13 cellular contexts compared by ENCODE assay signal in the genomic region with DNA sequence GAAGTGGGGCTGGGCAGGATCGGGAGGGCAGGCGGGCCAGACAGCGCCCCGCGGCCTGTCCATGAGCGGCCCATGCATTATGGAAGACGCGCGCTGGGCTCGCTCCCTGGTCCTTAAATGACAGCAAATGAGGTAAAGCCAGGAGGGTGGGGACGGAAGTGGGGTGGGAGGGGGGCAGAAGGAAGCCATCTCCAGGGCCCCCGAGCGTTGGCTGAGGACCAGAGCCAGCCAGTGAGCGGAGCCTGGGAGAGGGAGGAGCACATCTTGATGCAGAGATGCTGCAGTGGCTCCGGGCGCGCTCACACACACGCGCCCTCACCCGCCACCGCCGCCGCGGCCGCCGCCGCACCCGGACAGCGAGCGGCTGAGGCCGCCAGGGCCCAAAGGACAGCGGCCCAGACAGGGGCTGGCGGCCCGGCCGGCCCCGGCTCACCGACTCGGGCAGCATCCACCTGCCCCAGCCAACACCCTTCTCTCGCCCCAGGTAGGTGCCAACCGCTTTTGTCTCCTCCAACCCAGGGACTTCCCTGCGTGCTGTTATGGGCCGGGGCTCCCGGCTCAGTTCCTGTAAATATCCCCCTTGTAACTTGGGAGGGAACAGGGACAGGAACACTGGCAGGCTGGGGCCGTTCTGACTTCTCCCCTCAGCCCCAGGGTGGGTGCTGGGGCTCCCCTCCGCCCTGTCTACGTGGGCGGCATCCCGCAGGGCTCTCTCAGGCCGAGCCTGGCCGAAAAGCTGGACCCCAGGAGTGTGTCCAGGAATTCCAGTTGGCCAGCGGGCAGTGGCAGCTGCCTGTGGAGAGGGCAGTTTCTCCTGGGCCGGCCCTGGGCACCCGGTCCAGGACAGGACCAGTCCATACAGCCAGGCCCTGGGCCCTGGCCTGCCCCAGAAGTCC. TPM values are rescaled to one million over a fixed set of nuclear protein-coding genes. Genes with fewer than 3 reads are reported as not detected.
DNase-seq lines count a peak whose midpoint lies in the region; ATAC-seq, FAIRE-seq and TF ChIP-seq lines count a peak whose summit lies in the region.
"Had no signal": no experiment of that assay in that cellular context is flagged by ENCODE, and none has a peak within 500 bp of the region (broad histone marks: within the 10 kb centered on the region; RNA-seq: fewer than 3 reads in every experiment).

Gene CNTN2, plus strand, starts transcription at position 302 of the 896 bp plus-strand sequence. CDS start 9,974 bp downstream, outside the sequence.

- no peaks in the 10 kb centered on the region for H3K36me3 Mint-ChIP-seq in chondrocyte (ENCODE audit: low read depth)

- H3K36me3 ChIP-seq in BE2C, result no peaks in the 10 kb centered on the region
- H3K36me3 ChIP-seq in pancreas, result no peaks in the 10 kb centered on the region

- H3K27me3 ChIP-seq in BE2C (peaks cover 3% of the 10 kb centered on the region; the same call in 1 of the 2 replicates), layer of hippocampus (ENCODE audit: control insufficient read depth, insufficient read depth, low read length) (no peaks in the 10 kb centered on the region), pancreas (no peaks in the 10 kb centered on the region)

- intact Hi-C loops in pancreas (cut with DNase I), result no loop called here

- peaks cover 73% of the 10 kb centered on the region for H3K27me3 Mint-ChIP-seq in chondrocyte (ENCODE audit: low read depth)

- TF ChIP-seq CTCF in BE2C (IDR thresholded peaks at IDR 0.05; ENCODE audit: low read depth, low read length) (no peak), chondrocyte (IDR thresholded peaks at IDR 0.05) (no peak), pancreas (IDR thresholded peaks at IDR 0.05) (no peak)

- no peaks in the 10 kb centered on the region for H3K4me1 Mint-ChIP-seq in chondrocyte (ENCODE audit: low read depth)

- 11 to 14% methylated on average over 51 to 53 of the region's 53 CpGs for WGBS in pancreas, 2 donors

- peaks cover 5% of the 10 kb centered on the region; the same call in 1 of the 2 replicates for H3K4me1 ChIP-seq in BE2C
- no peaks in the 10 kb centered on the region for H3K4me1 ChIP-seq in pancreas

- H3K9me3 Mint-ChIP-seq in chondrocyte (ENCODE audit: low read depth), result no peaks in the 10 kb centered on the region

- H3K27ac ChIP-seq in layer of hippocampus (ENCODE audit: low read depth, low read length) (peak within 1 kb of the TSS; percentile 98), pancreas (no peak within 1 kb of the TSS)

- ATAC-seq in pancreas (no peak), GM21576 (IDR thresholded peaks at IDR 0.05; ENCODE audit: unreplicated experiment) (no peak)

- no peaks in the 10 kb centered on the region for H3K9me3 ChIP-seq in BE2C
- no peaks in the 10 kb centered on the region for H3K9me3 ChIP-seq in pancreas

- H3K4me3 ChIP-seq in BE2C (ENCODE audit: low read depth, low read length) (peak within 1 kb of the TSS; percentile 52), pancreas (no peak within 1 kb of the TSS)

- FAIRE-seq in pancreas (lab: Jason Lieb, UNC), result no peak

- H3K27ac Mint-ChIP-seq in chondrocyte (ENCODE audit: unreplicated experiment), result no peak within 1 kb of the TSS

- no peak within 1 kb of the TSS for H3K4me3 Mint-ChIP-seq in chondrocyte (ENCODE audit: unreplicated experiment)

- peak; percentile 69 for DNase-seq in BE2C
- DNase-seq in NCI-H1105 (lab: John Stamatoyannopoulos, UW), result peak; percentile 62
- peak; percentile 11 for DNase-seq in astrocyte of the hippocampus (ENCODE audit: low read depth, low spot score)
- DNase-seq in chondrocyte (ENCODE audit: low spot score), result no peak
- DNase-seq in NCI-H774 (lab: John Stamatoyannopoulos, UW), result no peak
- DNase-seq in pancreas, result no peak
- DNase-seq: activated T-cell treated with anti-CD3 and anti-CD28 coated beads, Interleukin-2, amount 50 U/mL, for 48 hours; central memory CD4-positive, alpha-beta T cell; foreskin fibroblast; stimulated activated naive CD4-positive, alpha-beta T cell treated with Interleukin-2 at 50 U/mL for 16 hours had no signal

RNA-seq across cellular contexts. Expression of gene CNTN2, which starts in this region (rescaled TPM):
- polyA plus RNA-seq in BE2C (2012; ENCODE audit: insufficient read depth, insufficient read length, low read depth), result 1.0 TPM
- total RNA-seq in chondrocyte (not detected in 3 replicates), pancreas (under 1 TPM in 5 of 6 donors, not detected in 1; 0.09 to 0.44 (median 0.25) TPM)
- under 1 TPM; 0.09 to 0.27 TPM for polyA plus RNA-seq in pancreas
- polyA plus RNA-seq: BJ had no signal

Comparison
In these comparisons a context has a peak if more than half of its experiments do, and no peak if none do; other contexts are left out.
1. DNase-seq: peak in BE2C (single experiment), NCI-H1105 (single experiment) and astrocyte of the hippocampus (single experiment); none in chondrocyte (single experiment), NCI-H774 (single experiment) and pancreas (0 of 6).